ENCODE assay signal across 8 cellular contexts in the genomic region with DNA sequence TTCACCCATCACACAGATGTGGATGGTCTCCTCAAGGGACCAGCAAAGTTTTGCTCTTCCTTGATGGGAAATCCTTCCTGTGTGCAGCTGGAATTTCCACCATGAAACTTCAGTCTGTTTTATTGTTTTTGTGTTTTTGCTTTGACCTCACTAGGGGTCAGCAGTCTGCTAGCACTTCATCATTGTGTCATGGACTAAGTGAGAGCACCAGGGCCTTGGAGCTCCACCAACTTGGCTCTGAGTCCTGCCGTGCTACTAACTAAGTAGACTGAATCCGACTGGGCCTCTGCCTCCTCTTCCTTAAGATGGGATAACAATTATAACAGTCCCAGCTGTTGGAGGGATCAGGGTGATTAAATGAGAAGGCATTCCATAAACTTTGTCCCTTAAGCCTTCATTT.
DNase-seq lines count a peak whose midpoint lies in the region; ATAC-seq, FAIRE-seq and TF ChIP-seq lines count a peak whose summit lies in the region.

No MANE protein-coding gene starts in this region.

- no peaks in the 10 kb centered on the region for H3K27me3 ChIP-seq in thoracic aorta (replicated peaks; ENCODE audit: insufficient read depth)

- H3K27ac Mint-ChIP-seq in activated naive CD4-positive, alpha-beta T cell treated with anti-CD3 and anti-CD28 coated beads, Interleukin-2, amount 50 U/mL, for 72 hours: no peak overlapping the region

- TF ChIP-seq CTCF in LNCaP clone FGC (IDR thresholded peaks at IDR 0.05; ENCODE audit: control insufficient read depth, extremely low read depth, insufficient read depth): 0 out of 2 replicates have a peak, but pooled peaks have one; percentile 1
- no peak for TF ChIP-seq CTCF in kidney (IDR thresholded peaks at IDR 0.05; ENCODE audit: borderline replicate concordance, extremely low read depth, insufficient read depth)
- TF ChIP-seq CTCF in thoracic aorta (IDR thresholded peaks at IDR 0.05): no peak

- no peak overlapping the region for H3K4me3 ChIP-seq in LNCaP clone FGC (ENCODE audit: low read depth, low read length)
- H3K4me3 ChIP-seq in kidney (ENCODE audit: low read length in 2 of 2): no peak overlapping the region
- no peak overlapping the region for H3K4me3 ChIP-seq in thoracic aorta

- no peaks in the 10 kb centered on the region for H3K36me3 Mint-ChIP-seq in activated naive CD4-positive, alpha-beta T cell treated with anti-CD3 and anti-CD28 coated beads, Interleukin-2, amount 50 U/mL, for 72 hours

- no peak for FAIRE-seq in kidney (lab: Jason Lieb, UNC)

- no peaks in the 10 kb centered on the region for H3K9me3 Mint-ChIP-seq in activated naive CD4-positive, alpha-beta T cell treated with anti-CD3 and anti-CD28 coated beads, Interleukin-2, amount 50 U/mL, for 72 hours

- H3K4me1 ChIP-seq in kidney (ENCODE audit: control insufficient read depth in 1 of 2, insufficient read depth in 1 of 2, low read depth in 1 of 2, low read length in 2 of 2) (no peaks in the 10 kb centered on the region), thoracic aorta (ENCODE audit: control insufficient read depth in 1 of 2, low read depth in 2 of 2) (peaks cover 5 to 42% of the 10 kb centered on the region in 2 donors)

- no peak overlapping the region for H3K9ac ChIP-seq in kidney (ENCODE audit: low read length in 2 of 2)

- H3K36me3 ChIP-seq in kidney (ENCODE audit: control insufficient read depth in 1 of 2, insufficient read depth in 2 of 2, low read length in 2 of 2) (no peaks in the 10 kb centered on the region), thoracic aorta (no peaks in the 10 kb centered on the region)

- intact Hi-C loops in kidney (cut with DNase I): no loop called here

- peak; percentile 7 for DNase-seq in LNCaP clone FGC (ENCODE audit: low read depth)
- peak; percentile 7 for DNase-seq in cerebellum (ENCODE audit: low spot score)
- peak; percentile 92 for DNase-seq in kidney
- peak; percentile 45 for DNase-seq in thoracic aorta (ENCODE audit: low spot score)
- no peak for DNase-seq in NCI-H2107 treated with DMSO at 0.1 percent for 48 hours (lab: John Stamatoyannopoulos, UW; ENCODE audit: unreplicated experiment)
- DNase-seq in activated naive CD4-positive, alpha-beta T cell treated with anti-CD3 and anti-CD28 coated beads, Interleukin-2, amount 50 U/mL, for 72 hours (ENCODE audit: low spot score in 2 of 2): no peak

- H3K9me3 ChIP-seq in kidney (ENCODE audit: control insufficient read depth in 1 of 2, low read length in 2 of 2): no peaks in the 10 kb centered on the region
- H3K9me3 ChIP-seq in thoracic aorta: no peaks in the 10 kb centered on the region

- no peak overlapping the region for H3K27ac ChIP-seq in kidney (ENCODE audit: low read depth in 2 of 2, low read length in 2 of 2)
- H3K27ac ChIP-seq in thoracic aorta: peak overlapping the region; percentile 26 to 39

- no peak for ATAC-seq in thoracic aorta (ENCODE audit: insufficient number of reproducible peaks, low FRiP score, low read depth)
- ATAC-seq in GM18909 (IDR thresholded peaks at IDR 0.05; ENCODE audit: poor library complexity, unreplicated experiment): no peak
- ATAC-seq in HG02885 (IDR thresholded peaks at IDR 0.05; ENCODE audit: poor library complexity, unreplicated experiment): no peak
- no peak for ATAC-seq in activated naive CD4-positive, alpha-beta T cell treated with anti-CD3 and anti-CD28 coated beads, Interleukin-2, amount 50 U/mL, for 72 hours

Comparison
In these comparisons a context has a peak if more than half of its experiments do, and no peak if none do; other contexts are left out.
1. DNase-seq: peak in LNCaP clone FGC (single experiment), cerebellum (single experiment), kidney (single experiment) and thoracic aorta (single experiment); none in NCI-H2107 treated with DMSO at 0.1 percent for 48 hours (single experiment) and activated naive CD4-positive, alpha-beta T cell treated with anti-CD3 and anti-CD28 coated beads, Interleukin-2, amount 50 U/mL, for 72 hours (0 of 2).
2. H3K27ac ChIP-seq: peak in thoracic aorta (2 of 2); none in kidney (0 of 2).